ENCODE assay signal across 22 cellular contexts in genomic region chr20:2795451-2795850, GRCh38. TPM values are rescaled to one million over a fixed set of nuclear protein-coding genes. Genes with fewer than 3 reads are reported as not detected.
DNase-seq lines count a peak whose midpoint lies in the region; ATAC-seq and TF ChIP-seq lines count a peak whose summit lies in the region.
"Had no signal": no experiment of that assay in that cellular context is flagged by ENCODE, and none has a peak within 500 bp of the region (broad histone marks: within the 10 kb centered on the region; RNA-seq: fewer than 3 reads in every experiment).

No MANE protein-coding gene starts in this region.

- H4K20me1 ChIP-seq in IMR-90 (ENCODE audit: insufficient read depth, low read length), result no peaks in the 10 kb centered on the region

- H3K27me3 ChIP-seq in IMR-90 (ENCODE audit: control insufficient read depth, insufficient read depth, low read length) (peaks cover 35% of the 10 kb centered on the region), neuronal stem cell (ENCODE audit: control insufficient read depth in 3 of 3, insufficient read depth in 3 of 3, low read depth in 1 of 3, low read length in 3 of 3) (no peaks in the 10 kb centered on the region)

- CTCF ChIA-PET in IMR-90 (lab: Yijun Ruan, JAX), result no interaction called here

- H3K79me1 ChIP-seq in IMR-90 (ENCODE audit: low read depth in 1 of 2, low read length in 2 of 2) (no peaks in the 10 kb centered on the region), neuronal stem cell (ENCODE audit: low read depth, low read length) (peaks cover 8% of the 10 kb centered on the region)

- H3K9me3 ChIP-seq in IMR-90 (ENCODE audit: control insufficient read depth, insufficient read depth, low read length) (no peaks in the 10 kb centered on the region), neuronal stem cell (replicated peaks in 1 of 2; ENCODE audit: control insufficient read depth in 2 of 2, insufficient read depth in 1 of 2, low read depth in 1 of 2, low read length in 2 of 2) (peaks cover 0 to 6% of the 10 kb centered on the region in 2 donors)

- ATAC-seq in IMR-90 (ENCODE audit: low read depth) (no peak), GM18517 (IDR thresholded peaks at IDR 0.05; ENCODE audit: unreplicated experiment) (no peak)
- ATAC-seq: HCT116 had no signal

- H2BK12ac ChIP-seq in neuronal stem cell (ENCODE audit: low read length), result no peak overlapping the region

- peak; percentile 13 for DNase-seq in GM13977 (ENCODE audit: low spot score)
- no peak for DNase-seq in IMR-90
- peak; percentile 86 for DNase-seq in chondrocyte (ENCODE audit: low spot score)
- DNase-seq in neuronal stem cell (ENCODE audit: low spot score), result no peak
- no peak for DNase-seq in inferior parietal cortex (ENCODE audit: extremely low spot score)
- DNase-seq: C1 segment of cervical spinal cord; DND-41; GM23248; KG1; NCI-H1694 treated with DMSO at 0.1 percent for 48 hours; NCI-H2107; NCI-H510A; NCI-H748 treated with DMSO at 0.1 percent for 48 hours; NK-92 treated with Interleukin-12 subunit alpha and Interleukin-12 subunit beta, amount 100 ng/mL, for 24 hours; SHP77 had no signal

- H3K4me2 ChIP-seq in IMR-90 (ENCODE audit: low read depth, low read length), result no peak overlapping the region
- H3K4me2 ChIP-seq in neuronal stem cell (ENCODE audit: insufficient read depth, low read length, poor library complexity, severe bottlenecking), result no peak overlapping the region

- H3K23ac ChIP-seq in IMR-90 (ENCODE audit: low read depth, low read length) (no peak overlapping the region), neuronal stem cell (ENCODE audit: low read depth, low read length, poor library complexity) (no peak overlapping the region)

- no peaks in the 10 kb centered on the region for H3K9me1 ChIP-seq in IMR-90 (ENCODE audit: insufficient read depth, low read length)

- no peak overlapping the region for H2AK9ac ChIP-seq in IMR-90 (replicated peaks; ENCODE audit: low read depth, low read length, poor library complexity)

- no peak overlapping the region for H2BK20ac ChIP-seq in IMR-90 (ENCODE audit: low read depth, low read length)

- H2BK5ac ChIP-seq in IMR-90 (ENCODE audit: low read depth, low read length, poor library complexity, severe bottlenecking) (no peak overlapping the region), neuronal stem cell (ENCODE audit: low read length) (no peak overlapping the region)

- H2AFZ ChIP-seq in IMR-90 (replicated peaks; ENCODE audit: low read length, poor library complexity) (peak overlapping the region; percentile 23), neuronal stem cell (ENCODE audit: low read length) (no peak overlapping the region)
- H2AFZ ChIP-seq: GM23248 had no signal

- 90% methylated on average over 16 of the region's 24 CpGs; no CpG with 5 or more reads in 1 of the 2 experiments for WGBS in IMR-90 (ENCODE audit: extremely low coverage in 2 of 2, insufficient read length in 1 of 2), 2 experiments
- no CpG with 5 or more reads among the region's 24 CpGs for WGBS in neuronal stem cell (ENCODE audit: extremely low coverage in 2 of 2, insufficient read length in 2 of 2, insufficient replicate concordance in 1 of 2), 2 donors

- TF ChIP-seq RAD21 in IMR-90 (IDR thresholded peaks at IDR 0.05; ENCODE audit: low read length), result no peak

- H3K4me3 ChIP-seq in IMR-90 (ENCODE audit: insufficient read depth, low read depth, low read length), result no peak overlapping the region
- no peak overlapping the region for H3K4me3 ChIP-seq in neuronal stem cell (ENCODE audit: low read length in 2 of 2)
- H3K4me3 ChIP-seq: GM23248, SK-N-MC had no signal

- H3K36me3 Mint-ChIP-seq in chondrocyte (ENCODE audit: low read depth), result peaks cover 3% of the 10 kb centered on the region
- H3K36me3 Mint-ChIP-seq: CD8-positive, alpha-beta memory T cell had no signal

- H3K18ac ChIP-seq in IMR-90 (ENCODE audit: low read depth, low read length) (no peak overlapping the region), neuronal stem cell (ENCODE audit: low read length) (no peak overlapping the region)

- H2BK15ac ChIP-seq in IMR-90 (ENCODE audit: low read depth, low read length), result no peak overlapping the region
- no peak overlapping the region for H2BK15ac ChIP-seq in neuronal stem cell (ENCODE audit: low read length)

- POLR2A ChIA-PET in IMR-90 (lab: Charles Lee; ENCODE audit: unreplicated experiment), result no interaction called here

- H3K9me3 Mint-ChIP-seq in chondrocyte (ENCODE audit: low read depth), result peaks cover under 1% of the 10 kb centered on the region

- no peak for TF ChIP-seq POLR2A in IMR-90 (IDR thresholded peaks at IDR 0.05; ENCODE audit: low read depth, low read length)

- TF ChIP-seq CTCF in GM13977 (IDR thresholded peaks at IDR 0.05; ENCODE audit: extremely low read depth, insufficient read depth, missing control alignments) (no peak), IMR-90 (conservative IDR thresholded peaks at IDR 0.05; ENCODE audit: low read depth, low read length) (no peak), chondrocyte (IDR thresholded peaks at IDR 0.05) (no peak)

- no peak overlapping the region for H2AK5ac ChIP-seq in IMR-90 (ENCODE audit: low read depth, low read length)
- no peak overlapping the region for H2AK5ac ChIP-seq in neuronal stem cell (ENCODE audit: low read depth, low read length)

- H3K27ac ChIP-seq in IMR-90 (ENCODE audit: insufficient read depth, low read length) (no peak overlapping the region), neuronal stem cell (replicated peaks; ENCODE audit: low read length) (no peak overlapping the region)
- H3K27ac ChIP-seq: GM23248, SK-N-MC had no signal

- H3K4ac ChIP-seq in IMR-90 (ENCODE audit: low read depth, low read length), result no peak overlapping the region
- H3K4ac ChIP-seq in neuronal stem cell (ENCODE audit: low read length), result no peak overlapping the region

- no peak overlapping the region for H4K5ac ChIP-seq in IMR-90 (ENCODE audit: low read depth, low read length)

- intact Hi-C loops in IMR-90 (cut with micrococcal nuclease), result no loop called here

- H2BK120ac ChIP-seq in IMR-90 (ENCODE audit: low read depth, low read length) (no peak overlapping the region), neuronal stem cell (ENCODE audit: low read depth, low read length) (no peak overlapping the region)

- H3K56ac ChIP-seq in IMR-90 (ENCODE audit: extremely low read depth, insufficient read depth, low read length), result no peak overlapping the region

- H3K36me3 ChIP-seq in IMR-90 (ENCODE audit: control insufficient read depth, insufficient read depth, low read length) (no peaks in the 10 kb centered on the region; the same call in 1 of the 2 replicates), neuronal stem cell (replicated peaks in 1 of 2; ENCODE audit: control insufficient read depth in 2 of 2, insufficient read depth in 2 of 2, low read length in 2 of 2) (peaks cover 47 to 61% of the 10 kb centered on the region in 2 donors)

- no peak overlapping the region for H3K9ac ChIP-seq in IMR-90 (ENCODE audit: low read depth, low read length)
- no peak overlapping the region for H3K9ac ChIP-seq in neuronal stem cell (ENCODE audit: low read depth, low read length, poor library complexity)
- H3K9ac ChIP-seq: GM23248 had no signal

- H4K91ac ChIP-seq in IMR-90 (ENCODE audit: insufficient read depth, low read depth, low read length), result no peak overlapping the region
- no peak overlapping the region for H4K91ac ChIP-seq in neuronal stem cell (ENCODE audit: low read depth, low read length, poor library complexity)

- no TSS peak for BruUV-seq in IMR-90 (replicated peaks; lab: Mats Ljungman, UMichigan)

- H3K4me1 ChIP-seq in IMR-90 (ENCODE audit: control insufficient read depth, insufficient read depth, low read length), result no peaks in the 10 kb centered on the region; the same call in 1 of the 2 replicates
- H3K4me1 ChIP-seq in neuronal stem cell (ENCODE audit: control insufficient read depth in 2 of 2, insufficient read depth in 1 of 2, low read depth in 1 of 2, low read length in 2 of 2), result peaks cover 9% of the 10 kb centered on the region in 2 donors

- in situ Hi-C loops in GM13977 (cut with MboI; ENCODE audit: low pct_unique_long_range_greater_than_20kb, low sequenced_read_pairs, unreplicated experiment), result no loop called here
- in situ Hi-C loops in IMR-90 (cut with MboI; ENCODE audit: low sequenced_read_pairs), result no loop called here

- H3K4me3 Mint-ChIP-seq in chondrocyte (ENCODE audit: unreplicated experiment), result no peak overlapping the region
- H3K4me3 Mint-ChIP-seq: CD8-positive, alpha-beta memory T cell had no signal

- H3K27me3 Mint-ChIP-seq in chondrocyte (ENCODE audit: low read depth), result peaks cover 38% of the 10 kb centered on the region

- H3K27ac Mint-ChIP-seq in chondrocyte (ENCODE audit: unreplicated experiment), result no peak overlapping the region
- H3K27ac Mint-ChIP-seq: CD8-positive, alpha-beta memory T cell had no signal

- peaks cover 7% of the 10 kb centered on the region for H3K4me1 Mint-ChIP-seq in chondrocyte (ENCODE audit: low read depth)

- dilution Hi-C loops in IMR-90 (cut with HindIII; ENCODE audit: low sequenced_read_pairs, unreplicated experiment), result no loop called here

- H4K8ac ChIP-seq in IMR-90 (ENCODE audit: low read depth in 2 of 2, low read length in 2 of 2) (no peak overlapping the region), neuronal stem cell (ENCODE audit: low read depth, low read length) (no peak overlapping the region)

- H3K14ac ChIP-seq in IMR-90 (replicated peaks; ENCODE audit: low read depth, low read length) (no peak overlapping the region), neuronal stem cell (ENCODE audit: low read length) (no peak overlapping the region)

RNA-seq across cellular contexts. Expression of gene CPXM1, which starts 5.0 kb away (rescaled TPM):
- 0.83 and 1.1 TPM in 2 replicates for total RNA-seq in IMR-90 (2012; rRNA removed)
- 4.5 and 4.6 TPM in 2 replicates for polyA plus RNA-seq in IMR-90 (2012; rRNA removed)
- 3.9 and 6.8 TPM in 2 replicates for polyA plus RNA-seq in IMR-90 (2012; cell fraction: cytosol; rRNA removed)
- polyA plus RNA-seq in IMR-90 (2012; cell fraction: nucleus; rRNA removed; ENCODE audit: low replicate concordance), result 18.1 and 27.9 TPM in 2 replicates
- total RNA-seq in chondrocyte, result 6.2 to 6.4 TPM (median 6.3 TPM) in 3 replicates
- 100 TPM for polyA plus RNA-seq in neuronal stem cell (2013, experiment 1 of 2)
- polyA plus RNA-seq in neuronal stem cell (2013, experiment 2 of 2), result 97.5 TPM
- total RNA-seq: GM23248, OCI-LY7, RPMI7951 had no signal
- polyA plus RNA-seq: CD8-positive, alpha-beta memory T cell had no signal

RNA-seq across cellular contexts. Expression of gene C20orf141, which starts 19.3 kb away (rescaled TPM):
- total RNA-seq in IMR-90 (2012; rRNA removed) (0.36 TPM in 1 of 2 replicates, not detected in the other), chondrocyte (not detected in 3 replicates)
- polyA plus RNA-seq in IMR-90 (2012; rRNA removed), result 0.53 and 0.91 TPM in 2 replicates
- 1.5 TPM in 1 of 2 replicates, not detected in the other for polyA plus RNA-seq in IMR-90 (2012; cell fraction: cytosol; rRNA removed)
- 0.72 and 1.3 TPM in 2 replicates for polyA plus RNA-seq in IMR-90 (2012; cell fraction: nucleus; rRNA removed; ENCODE audit: low replicate concordance)
- polyA plus RNA-seq in neuronal stem cell (2013, experiment 1 of 2), result not detected
- not detected for polyA plus RNA-seq in neuronal stem cell (2013, experiment 2 of 2)
- total RNA-seq: CD8-positive, alpha-beta memory T cell; G401; GM23248; OCI-LY7; RPMI7951 had no signal
- polyA plus RNA-seq: CD8-positive, alpha-beta memory T cell; GM23248 had no signal

RNA-seq across cellular contexts. Expression of gene TMEM239, which starts 20.7 kb away (rescaled TPM):
- total RNA-seq in IMR-90 (2012; rRNA removed) (not detected in 2 replicates), chondrocyte (not detected in 3 replicates)
- polyA plus RNA-seq in IMR-90 (2012; rRNA removed), result 0.32 TPM in 1 of 2 replicates, not detected in the other
- polyA plus RNA-seq in IMR-90 (2012; cell fraction: cytosol; rRNA removed), result 0.09 and 0.11 TPM in 2 replicates
- polyA plus RNA-seq in IMR-90 (2012; cell fraction: nucleus; rRNA removed; ENCODE audit: low replicate concordance), result 0.92 and 1.0 TPM in 2 replicates
- polyA plus RNA-seq in neuronal stem cell (2013, experiment 1 of 2), result not detected
- polyA plus RNA-seq in neuronal stem cell (2013, experiment 2 of 2), result not detected
- total RNA-seq: CD8-positive, alpha-beta memory T cell; G401; GM23248; OCI-LY7; RPMI7951 had no signal
- polyA plus RNA-seq: CD8-positive, alpha-beta memory T cell; GM23248 had no signal

RNA-seq across cellular contexts. Expression of gene PCED1A, which starts 45.0 kb away (rescaled TPM):
- total RNA-seq in IMR-90 (2012; rRNA removed) (8.1 and 9.7 TPM in 2 replicates), chondrocyte (34.0 to 45.8 TPM (median 37.3 TPM) in 3 replicates)
- 33.4 and 37.0 TPM in 2 replicates for polyA plus RNA-seq in IMR-90 (2012; rRNA removed)
- polyA plus RNA-seq in IMR-90 (2012; cell fraction: cytosol; rRNA removed), result 17.0 and 26.1 TPM in 2 replicates
- 242 and 445 TPM in 2 replicates for polyA plus RNA-seq in IMR-90 (2012; cell fraction: nucleus; rRNA removed; ENCODE audit: low replicate concordance)
- polyA plus RNA-seq in neuronal stem cell (2013, experiment 1 of 2), result 61.0 TPM
- polyA plus RNA-seq in neuronal stem cell (2013, experiment 2 of 2), result 61.2 TPM

RNA-seq across cellular contexts. Expression of gene VPS16, which starts 45.1 kb away (rescaled TPM):
- total RNA-seq in IMR-90 (2012; rRNA removed) (41.7 and 48.0 TPM in 2 replicates), chondrocyte (29.9 to 40.7 TPM (median 32.7 TPM) in 3 replicates)
- 37.6 and 38.7 TPM in 2 replicates for polyA plus RNA-seq in IMR-90 (2012; rRNA removed)
- polyA plus RNA-seq in IMR-90 (2012; cell fraction: cytosol; rRNA removed), result 23.6 and 24.8 TPM in 2 replicates
- 201 and 203 TPM in 2 replicates for polyA plus RNA-seq in IMR-90 (2012; cell fraction: nucleus; rRNA removed; ENCODE audit: low replicate concordance)
- 19.8 TPM for polyA plus RNA-seq in neuronal stem cell (2013, experiment 1 of 2)
- polyA plus RNA-seq in neuronal stem cell (2013, experiment 2 of 2), result 18.6 TPM

Comparison
In these comparisons a context has a peak if more than half of its experiments do, and no peak if none do; other contexts are left out.
1. DNase-seq: peak in GM13977 (single experiment) and chondrocyte (single experiment); none in IMR-90 (single experiment), neuronal stem cell (single experiment) and inferior parietal cortex (single experiment).